18 cellular contexts compared by ENCODE assay signal in genomic region chr6:143163621-143164020, GRCh38.
A peak's percentile ranks its signal among the peaks of the same experiment; 100 is the strongest.
DNase-seq lines count a peak whose midpoint lies in the region; ATAC-seq and TF ChIP-seq lines count a peak whose summit lies in the region.
"Had no signal": no experiment of that assay in that cellular context is flagged by ENCODE, and none has a peak within 500 bp of the region (broad histone marks: within the 10 kb centered on the region; RNA-seq: fewer than 3 reads in every experiment).

No MANE protein-coding gene starts in this region.

- POLR2A ChIA-PET in HEK293 (lab: Yijun Ruan, JAX): no interaction called here

- H3K4me1 Mint-ChIP-seq in mesothelial cell of epicardium: peaks cover 13% of the 10 kb centered on the region
- H3K4me1 Mint-ChIP-seq: B cell; CD4-positive, CD25-positive, alpha-beta regulatory T cell; CD8-positive, alpha-beta memory T cell had no signal

- H3K9me3 Mint-ChIP-seq in mesothelial cell of epicardium: no peaks in the 10 kb centered on the region
- H3K9me3 Mint-ChIP-seq: CD8-positive, alpha-beta memory T cell; HFFc6 had no signal

- peak overlapping the region; percentile 9 for H3K27ac Mint-ChIP-seq in mesothelial cell of epicardium
- H3K27ac Mint-ChIP-seq: B cell; CD8-positive, alpha-beta memory T cell; HFFc6 had no signal

- no peak overlapping the region for H3K4me3 ChIP-seq in HEK293 (ENCODE audit: low read depth, low read length)
- H3K4me3 ChIP-seq: BLaER1 treated with 17β-estradiol and CSF1 and Interleukin-3, amounts not matched to agents 10 nM and 100 nM; GM23248 had no signal

- peak; percentile 39 for ATAC-seq in sciatic nerve

- no peak overlapping the region for H3K27ac ChIP-seq in HEK293 (ENCODE audit: extremely low read depth, low read depth, low read length)
- H3K27ac ChIP-seq: BLaER1 treated with 17β-estradiol and CSF1 and Interleukin-3, amounts not matched to agents 10 nM and 100 nM; GM23248; HL-60 had no signal

- intact Hi-C loops in sciatic nerve (cut with DNase I): no loop called here

- H3K4me1 ChIP-seq in HEK293 (ENCODE audit: control insufficient read depth, insufficient read depth, low read length): no peaks in the 10 kb centered on the region

- TF ChIP-seq CTCF in HEK293 (tag by site-specific recombination; IDR thresholded peaks at IDR 0.05) (no peak), mesothelial cell of epicardium (IDR thresholded peaks at IDR 0.05; ENCODE audit: unreplicated experiment) (no peak)

- no peak overlapping the region for H3K4me3 Mint-ChIP-seq in mesothelial cell of epicardium
- H3K4me3 Mint-ChIP-seq: B cell; CD4-positive, CD25-positive, alpha-beta regulatory T cell; CD8-positive, alpha-beta memory T cell; HFFc6 had no signal

- DNase-seq in OCI-M1 (lab: John Stamatoyannopoulos, UW) (peak; percentile 43), mesothelial cell of epicardium (ENCODE audit: low spot score in 2 of 2, unreplicated experiment in 2 of 2) (no peak), sciatic nerve (ENCODE audit: low spot score) (no peak), DMS153 treated with DMSO at 0.1 percent for 48 hours (lab: John Stamatoyannopoulos, UW; ENCODE audit: unreplicated experiment) (no peak), hepatic stellate cell (ENCODE audit: low spot score) (no peak), NCI-H1092 treated with DMSO at 0.1 percent for 48 hours (lab: John Stamatoyannopoulos, UW) (no peak)
- no peak for DNase-seq in activated CD4-positive, alpha-beta T cell treated with anti-CD3 and anti-CD28 coated beads, Interleukin-2, amount 50 U/mL, for 48 hours
- DNase-seq: CD4-positive, CD25-positive, alpha-beta regulatory T cell; CD8-positive, alpha-beta memory T cell; COR-L47; DMS 273 treated with DMSO at 0.1 percent for 48 hours; GM23248; HCEC 1CT; HFFc6 had no signal

- H3K36me3 ChIP-seq in HEK293 (ENCODE audit: control insufficient read depth in 2 of 2, insufficient read depth in 1 of 2, low read length in 2 of 2): peaks cover 0 to 16% of the 10 kb centered on the region in 2 experiments; a peak in 1 of 3 replicates
- H3K36me3 ChIP-seq: BLaER1 treated with 17β-estradiol and CSF1 and Interleukin-3, amounts not matched to agents 10 nM and 100 nM had no signal

- no peaks in the 10 kb centered on the region for H3K9me3 ChIP-seq in HEK293 (ENCODE audit: control insufficient read depth, insufficient read depth, low read depth, low read length)
- H3K9me3 ChIP-seq: BLaER1 treated with 17β-estradiol and CSF1 and Interleukin-3, amounts not matched to agents 10 nM and 100 nM had no signal

- CTCF ChIA-PET in HEK293 (lab: Yijun Ruan, JAX): no interaction called here

- H3K27me3 Mint-ChIP-seq in mesothelial cell of epicardium (ENCODE audit: low read depth): no peaks in the 10 kb centered on the region
- H3K27me3 Mint-ChIP-seq: B cell; CD4-positive, CD25-positive, alpha-beta regulatory T cell; CD8-positive, alpha-beta memory T cell had no signal

- no peaks in the 10 kb centered on the region for H3K36me3 Mint-ChIP-seq in mesothelial cell of epicardium

TF ChIP-seq in HEK293, 187 proteins besides CTCF, POLR2A, EP300 and RAD21:
- TF ChIP-seq ZNF610 (tag by site-specific recombination; IDR thresholded peaks at IDR 0.05; ENCODE audit: borderline replicate concordance) (no peak), ZNF274 (IDR thresholded peaks at IDR 0.05; ENCODE audit: low read length) (no peak), ZNF274 (tag by site-specific recombination; IDR thresholded peaks at IDR 0.05; ENCODE audit: borderline replicate concordance) (no peak), ZXDB (tag by site-specific recombination; IDR thresholded peaks at IDR 0.05) (peak; percentile 30; the same call in 1 of the 2 replicates), ZBTB48 (tag by site-specific recombination; IDR thresholded peaks at IDR 0.05) (no peak), SP7 (tag by site-specific recombination; IDR thresholded peaks at IDR 0.05) (no peak)
